Comparison of ENCODE assay signal across 10 cellular contexts in the genomic region with DNA sequence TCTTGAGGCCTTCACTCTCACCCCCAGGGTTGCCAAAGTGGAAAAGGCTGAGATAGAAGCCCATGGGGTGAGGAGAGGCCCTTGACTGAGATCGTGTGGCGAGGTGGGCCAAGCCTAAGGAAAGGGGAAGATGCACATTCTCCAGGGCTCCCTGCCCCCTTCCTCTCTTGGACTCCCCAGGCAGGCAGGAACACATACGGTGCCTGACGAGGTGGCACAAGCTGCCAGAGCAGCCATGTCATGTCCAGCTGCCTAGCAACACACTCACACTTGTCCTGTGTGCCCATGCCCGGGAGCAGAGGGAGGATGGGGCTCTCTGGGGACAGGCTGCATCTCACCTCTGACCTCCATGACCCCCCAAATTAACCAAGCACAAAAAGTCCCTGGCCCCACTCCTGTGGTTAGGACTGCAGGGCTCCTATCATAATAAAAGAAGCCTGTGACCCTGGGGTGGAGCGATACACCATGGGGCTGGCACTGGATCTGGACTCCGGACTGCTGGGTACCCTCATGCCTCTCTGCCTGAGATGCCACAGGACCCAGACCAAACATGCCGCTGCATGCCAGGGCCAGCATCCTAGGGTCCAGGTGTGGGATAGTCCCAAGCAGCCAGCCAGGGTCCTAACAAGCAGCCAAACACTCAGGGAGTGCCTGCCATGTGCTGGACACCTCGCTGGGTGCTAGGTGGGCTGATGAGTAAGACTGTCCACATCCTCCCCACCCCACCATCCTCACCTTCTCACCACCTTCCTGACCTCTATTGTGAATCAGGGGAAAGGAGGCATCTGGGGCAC. TPM values are rescaled to one million over a fixed set of nuclear protein-coding genes. Genes with fewer than 3 reads are reported as not detected.
DNase-seq lines count a peak whose midpoint lies in the region; ATAC-seq and TF ChIP-seq lines count a peak whose summit lies in the region.
"Had no signal": no experiment of that assay in that cellular context is flagged by ENCODE, and none has a peak within 500 bp of the region (broad histone marks: within the 10 kb centered on the region; RNA-seq: fewer than 3 reads in every experiment).

No MANE protein-coding gene starts in this region.

- H3K4me1 ChIP-seq in left ventricle myocardium inferior: peaks cover 86% of the 10 kb centered on the region
- peaks cover 11 to 83% (median 75%) of the 10 kb centered on the region in 5 donors for H3K4me1 ChIP-seq in subcutaneous abdominal adipose tissue (ENCODE audit: control insufficient read depth in 5 of 5, insufficient read depth in 5 of 5, low read length in 5 of 5)

- POLR2A ChIA-PET in activated CD4-positive, alpha-beta memory T cell treated with anti-CD3 and anti-CD28 coated beads, Interleukin-2, amount 10 ng/mL, durations not matched to agents 7 days and 5 days (lab: Charles Lee): interaction anchor here (0.8 to 4.9 kb wide), 6 partner anchors 17 to 447 kb away, joined by 3 to 61 read pairs (median 6); a partner anchor contains a TSS

- H3K36me3 Mint-ChIP-seq in T-helper 2 cell treated with Interferon-gamma antibody and Interleukin-4, amounts not matched to agents 5 μg/mL and 100 μg/mL, for 36 hours (ENCODE audit: low read depth): peaks cover 13% of the 10 kb centered on the region
- H3K36me3 Mint-ChIP-seq in activated CD4-positive, alpha-beta memory T cell treated with anti-CD3 and anti-CD28 coated beads, Interleukin-2, amount 10 ng/mL, durations not matched to agents 7 days and 5 days (ENCODE audit: low read depth): peaks cover 15% of the 10 kb centered on the region

- H3K4me3 Mint-ChIP-seq in T-helper 2 cell treated with Interferon-gamma antibody and Interleukin-4, amounts not matched to agents 5 μg/mL and 100 μg/mL, for 36 hours: peak overlapping the region; percentile 97
- H3K4me3 Mint-ChIP-seq in activated CD4-positive, alpha-beta memory T cell treated with anti-CD3 and anti-CD28 coated beads, Interleukin-2, amount 10 ng/mL, durations not matched to agents 7 days and 5 days: peak overlapping the region; percentile 97

- CTCF ChIA-PET in activated CD4-positive, alpha-beta memory T cell treated with anti-CD3 and anti-CD28 coated beads, Interleukin-2, amount 10 ng/mL, durations not matched to agents 7 days and 5 days (lab: Charles Lee): interaction anchor here (0.7 to 3.1 kb wide), 9 partner anchors 14 to 217 kb away, joined by 3 to 19 read pairs (median 4); no protein-coding TSS in a partner anchor

- peaks cover 15% of the 10 kb centered on the region for H3K36me3 ChIP-seq in left ventricle myocardium inferior
- H3K36me3 ChIP-seq in subcutaneous abdominal adipose tissue (ENCODE audit: control insufficient read depth in 5 of 5, insufficient read depth in 5 of 5, low read length in 5 of 5): peaks cover 0 to 16% (median 14%) of the 10 kb centered on the region in 5 donors

- ATAC-seq in GM18868 (IDR thresholded peaks at IDR 0.05; ENCODE audit: unreplicated experiment) (no peak), HG03039 (IDR thresholded peaks at IDR 0.05; ENCODE audit: unreplicated experiment) (no peak)

- TF ChIP-seq CTCF in left ventricle myocardium inferior (IDR thresholded peaks at IDR 0.05; ENCODE audit: borderline replicate concordance): no peak

- H3K9me3 ChIP-seq in left ventricle myocardium inferior (replicated peaks): no peaks in the 10 kb centered on the region
- no peaks in the 10 kb centered on the region for H3K9me3 ChIP-seq in subcutaneous abdominal adipose tissue (ENCODE audit: control insufficient read depth in 5 of 5, low read length in 5 of 5)
- H3K9me3 ChIP-seq: neutrophil had no signal

- peak overlapping the region in 2 of 5 donors; percentile 88 to 96 for H3K9ac ChIP-seq in subcutaneous abdominal adipose tissue (ENCODE audit: low read length in 5 of 5)

- no peaks in the 10 kb centered on the region for H3K27me3 Mint-ChIP-seq in T-helper 2 cell treated with Interferon-gamma antibody and Interleukin-4, amounts not matched to agents 5 μg/mL and 100 μg/mL, for 36 hours (ENCODE audit: low read depth)
- no peaks in the 10 kb centered on the region for H3K27me3 Mint-ChIP-seq in activated CD4-positive, alpha-beta memory T cell treated with anti-CD3 and anti-CD28 coated beads, Interleukin-2, amount 10 ng/mL, durations not matched to agents 7 days and 5 days

- H3K27ac ChIP-seq in left ventricle myocardium inferior (replicated peaks): peak overlapping the region; percentile 93
- peak overlapping the region; percentile 82 for H3K27ac ChIP-seq in subcutaneous abdominal adipose tissue (ENCODE audit: low read depth, low read length)
- H3K27ac ChIP-seq: neutrophil had no signal

- no peak overlapping the region for H3K27ac Mint-ChIP-seq in T-helper 2 cell treated with Interferon-gamma antibody and Interleukin-4, amounts not matched to agents 5 μg/mL and 100 μg/mL, for 36 hours
- H3K27ac Mint-ChIP-seq in activated CD4-positive, alpha-beta memory T cell treated with anti-CD3 and anti-CD28 coated beads, Interleukin-2, amount 10 ng/mL, durations not matched to agents 7 days and 5 days: peak overlapping the region; percentile 44

- H3K4me3 ChIP-seq in left ventricle myocardium inferior: peak overlapping the region; percentile 95
- H3K4me3 ChIP-seq in subcutaneous abdominal adipose tissue (ENCODE audit: low read depth in 1 of 5, low read length in 5 of 5): peak overlapping the region in 4 of 5 donors; percentile 71 to 90 (median 84)

- intact Hi-C loops in left ventricle myocardium inferior (cut with micrococcal nuclease): no loop called here

- no peaks in the 10 kb centered on the region for H3K9me3 Mint-ChIP-seq in T-helper 2 cell treated with Interferon-gamma antibody and Interleukin-4, amounts not matched to agents 5 μg/mL and 100 μg/mL, for 36 hours
- no peaks in the 10 kb centered on the region for H3K9me3 Mint-ChIP-seq in activated CD4-positive, alpha-beta memory T cell treated with anti-CD3 and anti-CD28 coated beads, Interleukin-2, amount 10 ng/mL, durations not matched to agents 7 days and 5 days

- peaks cover 50% of the 10 kb centered on the region for H3K4me1 Mint-ChIP-seq in T-helper 2 cell treated with Interferon-gamma antibody and Interleukin-4, amounts not matched to agents 5 μg/mL and 100 μg/mL, for 36 hours (ENCODE audit: low read depth)
- H3K4me1 Mint-ChIP-seq in activated CD4-positive, alpha-beta memory T cell treated with anti-CD3 and anti-CD28 coated beads, Interleukin-2, amount 10 ng/mL, durations not matched to agents 7 days and 5 days: peaks cover 73% of the 10 kb centered on the region

- no peak for DNase-seq in T-helper 2 cell treated with Interferon-gamma antibody and Interleukin-4, amounts not matched to agents 5 μg/mL and 100 μg/mL, for 36 hours (ENCODE audit: low spot score)
- DNase-seq in T-helper 2 cell: no peak
- DNase-seq in activated CD4-positive, alpha-beta memory T cell treated with anti-CD3 and anti-CD28 coated beads, Interleukin-2, amount 10 ng/mL, durations not matched to agents 7 days and 5 days: no peak
- no peak for DNase-seq in left ventricle myocardium inferior
- DNase-seq in NCI-H2081 (lab: John Stamatoyannopoulos, UW): no peak
- DNase-seq: SHP77 had no signal

- H3K27me3 ChIP-seq in left ventricle myocardium inferior (ENCODE audit: low read depth) (no peaks in the 10 kb centered on the region), subcutaneous abdominal adipose tissue (ENCODE audit: control insufficient read depth in 5 of 5, insufficient read depth in 4 of 5, low read length in 5 of 5) (no peaks in the 10 kb centered on the region)

RNA-seq across cellular contexts. Expression of a gene that starts 2.6 kb away (rescaled TPM):
- total RNA-seq in activated CD4-positive, alpha-beta memory T cell treated with anti-CD3 and anti-CD28 coated beads, Interleukin-2, amount 10 ng/mL, durations not matched to agents 7 days and 5 days: 10 to 100 TPM; 76.6 to 80.4 TPM
- total RNA-seq in left ventricle myocardium inferior: 31.9 TPM

RNA-seq across cellular contexts. Expression of a gene that starts 6.1 kb away (rescaled TPM):
- 10 to 100 TPM; 11.3 to 13.6 TPM for total RNA-seq in activated CD4-positive, alpha-beta memory T cell treated with anti-CD3 and anti-CD28 coated beads, Interleukin-2, amount 10 ng/mL, durations not matched to agents 7 days and 5 days
- total RNA-seq in left ventricle myocardium inferior: 5.9 TPM

RNA-seq across cellular contexts. Expression of a gene that starts 18.4 kb away (rescaled TPM):
- total RNA-seq in activated CD4-positive, alpha-beta memory T cell treated with anti-CD3 and anti-CD28 coated beads, Interleukin-2, amount 10 ng/mL, durations not matched to agents 7 days and 5 days: 100 to 1,000 TPM; 112 to 118 TPM
- 37.2 TPM for total RNA-seq in left ventricle myocardium inferior

RNA-seq across cellular contexts. Expression of a gene that starts 20.0 kb away (rescaled TPM):
- 10 to 100 TPM; 18.5 to 19.3 TPM for total RNA-seq in activated CD4-positive, alpha-beta memory T cell treated with anti-CD3 and anti-CD28 coated beads, Interleukin-2, amount 10 ng/mL, durations not matched to agents 7 days and 5 days
- total RNA-seq in left ventricle myocardium inferior: 5.9 TPM

RNA-seq across cellular contexts. Expression of a gene that starts 35.8 kb away (rescaled TPM):
- total RNA-seq in activated CD4-positive, alpha-beta memory T cell treated with anti-CD3 and anti-CD28 coated beads, Interleukin-2, amount 10 ng/mL, durations not matched to agents 7 days and 5 days: 1 to 10 TPM; 5.3 to 5.6 TPM
- 101 TPM for total RNA-seq in left ventricle myocardium inferior
